ENCODE assay signal across 11 cellular contexts in genomic region chr2:224545884-224546644, GRCh38. TPM values are rescaled to one million over a fixed set of nuclear protein-coding genes. Genes with fewer than 3 reads are reported as not detected.
DNase-seq lines count a peak whose midpoint lies in the region; ATAC-seq and TF ChIP-seq lines count a peak whose summit lies in the region.
"Had no signal": no experiment of that assay in that cellular context is flagged by ENCODE, and none has a peak within 500 bp of the region (broad histone marks: within the 10 kb centered on the region; RNA-seq: fewer than 3 reads in every experiment).

No MANE protein-coding gene starts in this region.

- H3K27ac Mint-ChIP-seq in activated CD4-positive, alpha-beta T cell treated with anti-CD3 and anti-CD28 coated beads, Interleukin-2, amount 10 ng/mL, durations not matched to agents 24 days and 14 days: no peak overlapping the region

- ATAC-seq in HG03520 (IDR thresholded peaks at IDR 0.05; ENCODE audit: unreplicated experiment): peak; percentile 60
- ATAC-seq in thoracic aorta (ENCODE audit: insufficient number of reproducible peaks, low FRiP score, low read depth): no peak
- ATAC-seq in HG03196 (IDR thresholded peaks at IDR 0.05; ENCODE audit: unreplicated experiment): no peak
- ATAC-seq: gastroesophageal sphincter had no signal

- H3K27ac ChIP-seq in thoracic aorta: peak overlapping the region in 1 of 2 donors; percentile 28
- H3K27ac ChIP-seq: gastroesophageal sphincter, suprapubic skin had no signal

- peaks cover 12 to 21% of the 10 kb centered on the region in 2 donors for H3K4me1 ChIP-seq in thoracic aorta (ENCODE audit: control insufficient read depth in 1 of 2, low read depth in 2 of 2)

- H3K36me3 Mint-ChIP-seq in activated CD4-positive, alpha-beta T cell treated with anti-CD3 and anti-CD28 coated beads, Interleukin-2, amount 10 ng/mL, durations not matched to agents 24 days and 14 days (ENCODE audit: low read depth): peaks cover 28% of the 10 kb centered on the region

- TF ChIP-seq POLR2A in erythroblast (IDR thresholded peaks at IDR 0.05; ENCODE audit: low read length): no peak

- H3K9me3 Mint-ChIP-seq in activated CD4-positive, alpha-beta T cell treated with anti-CD3 and anti-CD28 coated beads, Interleukin-2, amount 10 ng/mL, durations not matched to agents 24 days and 14 days: no peaks in the 10 kb centered on the region

- H3K27me3 ChIP-seq in thoracic aorta (replicated peaks; ENCODE audit: insufficient read depth): no peaks in the 10 kb centered on the region
- H3K27me3 ChIP-seq: gastroesophageal sphincter, suprapubic skin had no signal

- H3K27me3 Mint-ChIP-seq in activated CD4-positive, alpha-beta T cell treated with anti-CD3 and anti-CD28 coated beads, Interleukin-2, amount 10 ng/mL, durations not matched to agents 24 days and 14 days: no peaks in the 10 kb centered on the region

- peak overlapping the region; percentile 2 for H3K4me3 ChIP-seq in thoracic aorta
- H3K4me3 ChIP-seq: gastroesophageal sphincter, suprapubic skin had no signal

- intact Hi-C loops in activated CD4-positive, alpha-beta T cell treated with anti-CD3 and anti-CD28 coated beads, Interleukin-2, amount 10 ng/mL, durations not matched to agents 24 days and 14 days (cut with micrococcal nuclease): no loop called here
- intact Hi-C loops in posterior cingulate gyrus (cut with DNase I): no loop called here

- H3K9me3 ChIP-seq in thoracic aorta: no peaks in the 10 kb centered on the region
- H3K9me3 ChIP-seq: gastroesophageal sphincter, suprapubic skin had no signal

- no peak overlapping the region for H3K4me3 Mint-ChIP-seq in activated CD4-positive, alpha-beta T cell treated with anti-CD3 and anti-CD28 coated beads, Interleukin-2, amount 10 ng/mL, durations not matched to agents 24 days and 14 days

- no peak for TF ChIP-seq CTCF in thoracic aorta (IDR thresholded peaks at IDR 0.05)

- H3K36me3 ChIP-seq in thoracic aorta: no peaks in the 10 kb centered on the region

- DNase-seq in activated CD4-positive, alpha-beta T cell treated with anti-CD3 and anti-CD28 coated beads, Interleukin-2, amount 10 ng/mL, durations not matched to agents 24 days and 14 days: peak; percentile 31
- DNase-seq in activated CD4-positive, alpha-beta T cell treated with anti-CD3 and anti-CD28 coated beads for 48 hours: no peak
- DNase-seq in erythroblast (lab: John Stamatoyannopoulos, UW) (peak; percentile 13 to 61), thoracic aorta (ENCODE audit: low spot score) (no peak), posterior cingulate gyrus (no peak)
- DNase-seq in stimulated activated CD4-positive, alpha-beta T cell treated with anti-CD3 and anti-CD28 coated beads, Interleukin-2, amount 100 ng/mL, for 24 hours: no peak
- DNase-seq: NCI-H69 had no signal

- H3K4me1 Mint-ChIP-seq in activated CD4-positive, alpha-beta T cell treated with anti-CD3 and anti-CD28 coated beads, Interleukin-2, amount 10 ng/mL, durations not matched to agents 24 days and 14 days: peaks cover 11% of the 10 kb centered on the region

RNA-seq across cellular contexts. Expression of gene CUL3, which starts 39.1 kb away (rescaled TPM):
- total RNA-seq in activated CD4-positive, alpha-beta T cell treated with anti-CD3 and anti-CD28 coated beads, Interleukin-2, amount 10 ng/mL, durations not matched to agents 24 days and 14 days: 92.6 and 97.3 TPM in 2 replicates
- total RNA-seq in thoracic aorta: 10 to 100 TPM; 47.4 to 74.1 TPM

Comparison
In these comparisons a context has a peak if more than half of its experiments do, and no peak if none do; other contexts are left out.
1. DNase-seq: peak in activated CD4-positive, alpha-beta T cell treated with anti-CD3 and anti-CD28 coated beads, Interleukin-2, amount 10 ng/mL, durations not matched to agents 24 days and 14 days (single experiment) and erythroblast (2 of 2); none in activated CD4-positive, alpha-beta T cell treated with anti-CD3 and anti-CD28 coated beads for 48 hours (single experiment), thoracic aorta (single experiment), posterior cingulate gyrus (0 of 10) and stimulated activated CD4-positive, alpha-beta T cell treated with anti-CD3 and anti-CD28 coated beads, Interleukin-2, amount 100 ng/mL, for 24 hours (0 of 2).